In the genomic region with DNA sequence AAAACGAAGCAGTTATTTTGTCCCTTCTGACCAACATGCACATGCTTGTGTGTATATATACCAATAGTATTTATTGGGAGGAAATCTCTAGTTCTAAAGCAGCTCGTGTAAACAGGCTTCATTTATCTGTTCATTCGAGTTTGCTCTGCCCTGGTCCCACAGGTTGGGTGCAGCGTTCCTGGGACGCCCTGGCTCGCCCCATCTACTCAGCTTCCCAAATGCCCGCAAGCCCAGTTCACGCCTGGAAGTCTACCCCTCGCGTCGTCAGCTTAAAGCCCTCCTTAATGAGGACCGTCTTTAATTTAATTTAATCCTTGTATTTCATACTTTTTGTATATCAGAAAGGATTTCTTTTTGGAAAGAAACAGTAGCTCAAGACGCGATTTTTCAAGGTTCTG, we compare ENCODE assay signal across 1 cellular context.
TF ChIP-seq lines count a peak whose summit lies in the region.

No MANE protein-coding gene starts in this region.

TF ChIP-seq in IMR-90, 13 proteins besides CTCF, POLR2A, EP300 and RAD21:
- TF ChIP-seq MXI1 (IDR thresholded peaks at IDR 0.05; ENCODE audit: borderline replicate concordance, low read depth, low read length) (no peak), MAFK (IDR thresholded peaks at IDR 0.05; ENCODE audit: low read depth, low read length) (no peak), RFX5 (IDR thresholded peaks at IDR 0.05; ENCODE audit: low read depth, low read length) (no peak), BHLHE40 (IDR thresholded peaks at IDR 0.05; ENCODE audit: low read depth, low read length) (no peak), RCOR1 (IDR thresholded peaks at IDR 0.05; ENCODE audit: insufficient replicate concordance, low read length) (no peak), ELK1 (IDR thresholded peaks at IDR 0.05; ENCODE audit: borderline replicate concordance, low read depth, low read length) (no peak), FOS (IDR thresholded peaks at IDR 0.05; ENCODE audit: low read depth, low read length) (no peak), SMC3 (IDR thresholded peaks at IDR 0.05; ENCODE audit: low read depth, low read length) (no peak), MAZ (IDR thresholded peaks at IDR 0.05; ENCODE audit: borderline replicate concordance, low read depth, low read length) (no peak), NFE2L2 (IDR thresholded peaks at IDR 0.05; ENCODE audit: low read depth, low read length) (no peak), CHD1 (IDR thresholded peaks at IDR 0.05; ENCODE audit: low read depth, low read length) (no peak), CEBPB (IDR thresholded peaks at IDR 0.05; ENCODE audit: low read depth, low read length) (no peak)
- TF ChIP-seq, protein P1, sequence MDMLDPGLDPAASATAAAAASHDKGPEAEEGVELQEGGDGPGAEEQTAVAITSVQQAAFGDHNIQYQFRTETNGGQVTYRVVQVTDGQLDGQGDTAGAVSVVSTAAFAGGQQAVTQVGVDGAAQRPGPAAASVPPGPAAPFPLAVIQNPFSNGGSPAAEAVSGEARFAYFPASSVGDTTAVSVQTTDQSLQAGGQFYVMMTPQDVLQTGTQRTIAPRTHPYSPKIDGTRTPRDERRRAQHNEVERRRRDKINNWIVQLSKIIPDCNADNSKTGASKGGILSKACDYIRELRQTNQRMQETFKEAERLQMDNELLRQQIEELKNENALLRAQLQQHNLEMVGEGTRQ (IDR thresholded peaks at IDR 0.05; ENCODE audit: low read depth, low read length) = no peak
